Comparison of ENCODE assay signal across 11 cellular contexts in the genomic region with DNA sequence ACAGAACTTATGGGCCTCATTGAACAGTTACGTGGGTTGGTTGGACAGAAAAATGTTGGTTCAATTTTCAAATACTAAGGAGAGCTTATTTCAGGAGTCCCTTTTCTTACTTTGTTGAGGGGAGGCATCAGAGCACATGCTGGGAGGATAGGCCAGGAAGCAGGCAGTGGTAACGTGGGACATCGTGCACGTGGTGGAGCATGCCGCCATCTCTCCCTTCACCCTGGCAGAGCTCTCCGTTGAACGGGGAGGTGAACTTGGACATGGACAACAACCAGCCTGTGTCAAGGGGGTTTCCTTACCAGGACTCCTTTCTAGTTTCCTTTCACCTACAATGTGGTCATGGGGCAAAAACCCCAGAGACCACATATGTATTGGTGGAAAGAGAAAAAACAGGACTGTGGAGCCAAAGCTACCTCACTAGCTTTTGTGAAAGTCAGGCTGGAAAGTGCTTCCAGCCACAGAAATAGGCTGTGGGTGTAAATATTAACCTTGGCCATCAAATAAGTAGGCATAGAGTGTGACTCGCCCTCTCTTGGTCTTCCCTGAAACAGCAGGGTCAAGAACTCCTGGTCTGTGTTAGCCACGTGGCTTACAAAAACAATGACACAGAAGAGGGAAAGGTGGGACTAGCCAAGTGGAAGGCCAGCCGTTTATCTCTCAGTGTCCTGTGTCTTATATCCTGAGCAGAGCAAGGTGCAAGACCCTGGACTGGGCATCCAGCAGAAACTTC. TPM values are rescaled to one million over a fixed set of nuclear protein-coding genes. Genes with fewer than 3 reads are reported as not detected.
DNase-seq lines count a peak whose midpoint lies in the region; ATAC-seq and TF ChIP-seq lines count a peak whose summit lies in the region.
"Had no signal": no experiment of that assay in that cellular context is flagged by ENCODE, and none has a peak within 500 bp of the region (broad histone marks: within the 10 kb centered on the region; RNA-seq: fewer than 3 reads in every experiment).

No MANE protein-coding gene starts in this region.

- WGBS in SK-N-SH (ENCODE audit: low lambda C conversion rate) = 86% methylated on average over 10 of the region's 10 CpGs

- H3K9ac ChIP-seq in SK-N-SH = no peak overlapping the region

- CTCF ChIA-PET in SK-N-SH (lab: Yijun Ruan, JAX) = interaction anchor here (0.9 to 1.7 kb wide), 2 partner anchors 11 to 20 kb away, joined by 3 to 4 read pairs; no protein-coding TSS in a partner anchor
- CTCF ChIA-PET in CD4-positive, alpha-beta T cell (lab: Charles Lee) = no interaction called here

- H3K27ac ChIP-seq in SK-N-SH (ENCODE audit: low read depth in 2 of 2, low read length in 1 of 2) = no peak overlapping the region
- H3K27ac ChIP-seq in CD4-positive, alpha-beta T cell (ENCODE audit: low read depth, low read length) = no peak overlapping the region
- H3K27ac ChIP-seq: tibial artery had no signal

- no peaks in the 10 kb centered on the region for H3K4me1 ChIP-seq in SK-N-SH (ENCODE audit: control insufficient read depth in 1 of 2, insufficient read depth in 2 of 2, low read depth in 1 of 2, low read length in 1 of 2)
- H3K4me1 ChIP-seq: tibial artery had no signal

- no peak overlapping the region for H2AFZ ChIP-seq in SK-N-SH (ENCODE audit: low read depth)

- no peaks in the 10 kb centered on the region for H3K27me3 Mint-ChIP-seq in CD4-positive, alpha-beta T cell

- H3K9me3 ChIP-seq in SK-N-SH = no peaks in the 10 kb centered on the region
- H3K9me3 ChIP-seq in CD4-positive, alpha-beta T cell (ENCODE audit: control insufficient read depth, low read length) = no peaks in the 10 kb centered on the region
- H3K9me3 ChIP-seq: tibial artery had no signal

- TF ChIP-seq EP300 in SK-N-SH (IDR thresholded peaks at IDR 0.05; ENCODE audit: borderline replicate concordance in 1 of 2, low read depth in 1 of 2, low read length in 1 of 2) = no peak

- H3K4me1 Mint-ChIP-seq in CD4-positive, alpha-beta T cell (ENCODE audit: low read depth) = no peaks in the 10 kb centered on the region

- H3K27ac Mint-ChIP-seq in CD4-positive, alpha-beta T cell = no peak overlapping the region

- intact Hi-C loops in sciatic nerve (cut with DNase I) = no loop called here
- intact Hi-C loops in CD4-positive, alpha-beta T cell (cut with DNase I, micrococcal nuclease) = no loop called here

- no peaks in the 10 kb centered on the region for H4K20me1 ChIP-seq in SK-N-SH (ENCODE audit: insufficient read depth)

- no peaks in the 10 kb centered on the region for H3K9me2 ChIP-seq in SK-N-SH

- no peak overlapping the region for H3K4me3 Mint-ChIP-seq in CD4-positive, alpha-beta T cell

- H3K27me3 ChIP-seq in SK-N-SH (ENCODE audit: insufficient read depth) = no peaks in the 10 kb centered on the region
- no peaks in the 10 kb centered on the region for H3K27me3 ChIP-seq in CD4-positive, alpha-beta T cell (ENCODE audit: control insufficient read depth, insufficient read depth, low read length)
- H3K27me3 ChIP-seq: tibial artery had no signal

- no peaks in the 10 kb centered on the region for H3K79me2 ChIP-seq in SK-N-SH (ENCODE audit: insufficient read depth)

- peaks cover 78% of the 10 kb centered on the region for H3K36me3 Mint-ChIP-seq in CD4-positive, alpha-beta T cell (ENCODE audit: low read depth)

- POLR2A ChIA-PET in SK-N-SH (lab: Yijun Ruan, JAX) = no interaction called here
- POLR2A ChIA-PET in CD4-positive, alpha-beta T cell (lab: Charles Lee) = no interaction called here

- DNase-seq in SK-N-SH (no peak), epithelial cell of esophagus (ENCODE audit: low read depth) (peak; percentile 31), sciatic nerve (ENCODE audit: low spot score) (no peak), DMS79 treated with DMSO at 0.1 percent for 48 hours (lab: John Stamatoyannopoulos, UW) (no peak)
- DNase-seq in CD4-positive, alpha-beta T cell = no peak
- DNase-seq in stimulated activated CD4-positive, alpha-beta T cell treated with anti-CD3 and anti-CD28 coated beads, Interleukin-12 subunit alpha, Interleukin-12 subunit beta, amount 100 ng/mL, for 4 hours = no peak
- DNase-seq: NCI-H446 treated with DMSO at 0.1 percent for 48 hours, right cardiac atrium, tibial artery had no signal

- peaks cover 43 to 75% of the 10 kb centered on the region in 2 experiments for H3K36me3 ChIP-seq in SK-N-SH (replicated peaks in 1 of 2; ENCODE audit: control insufficient read depth in 1 of 2, insufficient read depth in 2 of 2, low read length in 1 of 2)

- no peaks in the 10 kb centered on the region for H3K9me3 Mint-ChIP-seq in CD4-positive, alpha-beta T cell

- H3F3A ChIP-seq in SK-N-SH (replicated peaks; ENCODE audit: insufficient read depth) = no peaks in the 10 kb centered on the region

- H3K4me2 ChIP-seq in SK-N-SH = no peak overlapping the region

- TF ChIP-seq CTCF in SK-N-SH (IDR thresholded peaks at IDR 0.05) = peak; percentile 22; the same call in 1 of the 2 replicates
- no peak for TF ChIP-seq CTCF in epithelial cell of esophagus (IDR thresholded peaks at IDR 0.05; ENCODE audit: insufficient read depth, low read depth, low read length, missing control alignments)
- TF ChIP-seq CTCF in CD4-positive, alpha-beta T cell (IDR thresholded peaks at IDR 0.05) = no peak

- peak; percentile 55 for ATAC-seq in GM18909 (IDR thresholded peaks at IDR 0.05; ENCODE audit: poor library complexity, unreplicated experiment)
- peak; percentile 21 for ATAC-seq in sciatic nerve
- no peak for ATAC-seq in HG03439 (IDR thresholded peaks at IDR 0.05; ENCODE audit: unreplicated experiment)
- no peak for ATAC-seq in CD4-positive, alpha-beta T cell (ENCODE audit: poor library complexity)

- H3K4me3 ChIP-seq in SK-N-SH (ENCODE audit: low read depth in 2 of 2, low read length in 1 of 2) (no peak overlapping the region), epithelial cell of esophagus (ENCODE audit: low read length) (no peak overlapping the region)
- H3K4me3 ChIP-seq: tibial artery had no signal

- no peak for TF ChIP-seq RAD21 in SK-N-SH (IDR thresholded peaks at IDR 0.05; ENCODE audit: low read length)

TF ChIP-seq in SK-N-SH, 30 proteins besides CTCF, POLR2A, EP300 and RAD21:
- TF ChIP-seq NRF1 (IDR thresholded peaks at IDR 0.05; ENCODE audit: low read depth, low read length) = no peak
- TF ChIP-seq, protein P1, sequence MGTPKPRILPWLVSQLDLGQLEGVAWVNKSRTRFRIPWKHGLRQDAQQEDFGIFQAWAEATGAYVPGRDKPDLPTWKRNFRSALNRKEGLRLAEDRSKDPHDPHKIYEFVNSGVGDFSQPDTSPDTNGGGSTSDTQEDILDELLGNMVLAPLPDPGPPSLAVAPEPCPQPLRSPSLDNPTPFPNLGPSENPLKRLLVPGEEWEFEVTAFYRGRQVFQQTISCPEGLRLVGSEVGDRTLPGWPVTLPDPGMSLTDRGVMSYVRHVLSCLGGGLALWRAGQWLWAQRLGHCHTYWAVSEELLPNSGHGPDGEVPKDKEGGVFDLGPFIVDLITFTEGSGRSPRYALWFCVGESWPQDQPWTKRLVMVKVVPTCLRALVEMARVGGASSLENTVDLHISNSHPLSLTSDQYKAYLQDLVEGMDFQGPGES (IDR thresholded peaks at IDR 0.05; ENCODE audit: low read depth, low read length) = no peak
TF ChIP-seq in SK-N-SH: peak in this region for 0.

RNA-seq across cellular contexts. Expression of gene MICOS13, which starts 14.4 kb away (rescaled TPM):
- 112 and 116 TPM in 2 replicates for polyA plus RNA-seq in SK-N-SH (2012; rRNA removed)
- 56.7 and 76.6 TPM in 2 replicates for polyA plus RNA-seq in SK-N-SH (2012; cell fraction: cytosol; rRNA removed)
- polyA plus RNA-seq in SK-N-SH (2012; cell fraction: nucleus; rRNA removed) = 54.9 and 78.4 TPM in 2 replicates
- total RNA-seq in sciatic nerve = 35.9 TPM
- total RNA-seq in CD4-positive, alpha-beta T cell = 10 to 100 TPM; 21.7 to 23.0 TPM

RNA-seq across cellular contexts. Expression of gene HSD11B1L, which starts 14.9 kb away (rescaled TPM):
- 52.0 and 53.3 TPM in 2 replicates for polyA plus RNA-seq in SK-N-SH (2012; rRNA removed)
- polyA plus RNA-seq in SK-N-SH (2012; cell fraction: cytosol; rRNA removed) = 35.3 and 47.9 TPM in 2 replicates
- polyA plus RNA-seq in SK-N-SH (2012; cell fraction: nucleus; rRNA removed) = 43.7 and 46.7 TPM in 2 replicates
- 3.7 TPM for total RNA-seq in sciatic nerve
- total RNA-seq in CD4-positive, alpha-beta T cell = 1 to 10 TPM; 2.4 to 2.9 TPM

RNA-seq across cellular contexts. Expression of gene RPL36, which starts 24.1 kb away (rescaled TPM):
- 871 and 1,383 TPM in 2 replicates for polyA plus RNA-seq in SK-N-SH (2012; rRNA removed)
- 933 and 1,018 TPM in 2 replicates for polyA plus RNA-seq in SK-N-SH (2012; cell fraction: cytosol; rRNA removed)
- polyA plus RNA-seq in SK-N-SH (2012; cell fraction: nucleus; rRNA removed) = 319 and 414 TPM in 2 replicates
- total RNA-seq in sciatic nerve = 601 TPM
- total RNA-seq in CD4-positive, alpha-beta T cell = 1,000 to 10,000 TPM; 1,509 to 1,565 TPM

RNA-seq across cellular contexts. Expression of gene SAFB, which starts 43.1 kb away (rescaled TPM):
- 44.4 and 90.0 TPM in 2 replicates for polyA plus RNA-seq in SK-N-SH (2012; rRNA removed)
- 43.3 and 43.5 TPM in 2 replicates for polyA plus RNA-seq in SK-N-SH (2012; cell fraction: cytosol; rRNA removed)
- 157 and 489 TPM in 2 replicates for polyA plus RNA-seq in SK-N-SH (2012; cell fraction: nucleus; rRNA removed)
- total RNA-seq in sciatic nerve = 115 TPM
- 100 to 1,000 TPM; 195 to 200 TPM for total RNA-seq in CD4-positive, alpha-beta T cell

RNA-seq across cellular contexts. Expression of gene SAFB2, which starts 43.4 kb away (rescaled TPM):
- polyA plus RNA-seq in SK-N-SH (2012; rRNA removed) = 20.3 and 37.7 TPM in 2 replicates
- 20.4 and 21.6 TPM in 2 replicates for polyA plus RNA-seq in SK-N-SH (2012; cell fraction: cytosol; rRNA removed)
- 84.9 and 120 TPM in 2 replicates for polyA plus RNA-seq in SK-N-SH (2012; cell fraction: nucleus; rRNA removed)
- total RNA-seq in sciatic nerve = 121 TPM
- total RNA-seq in CD4-positive, alpha-beta T cell = 100 to 1,000 TPM; 238 to 246 TPM

Comparison
In these comparisons a context has a peak if more than half of its experiments do, and no peak if none do; other contexts are left out.
1. ATAC-seq: peak in GM18909 (single experiment) and sciatic nerve (single experiment); none in HG03439 (single experiment) and CD4-positive, alpha-beta T cell (single experiment).